In the genomic region with DNA sequence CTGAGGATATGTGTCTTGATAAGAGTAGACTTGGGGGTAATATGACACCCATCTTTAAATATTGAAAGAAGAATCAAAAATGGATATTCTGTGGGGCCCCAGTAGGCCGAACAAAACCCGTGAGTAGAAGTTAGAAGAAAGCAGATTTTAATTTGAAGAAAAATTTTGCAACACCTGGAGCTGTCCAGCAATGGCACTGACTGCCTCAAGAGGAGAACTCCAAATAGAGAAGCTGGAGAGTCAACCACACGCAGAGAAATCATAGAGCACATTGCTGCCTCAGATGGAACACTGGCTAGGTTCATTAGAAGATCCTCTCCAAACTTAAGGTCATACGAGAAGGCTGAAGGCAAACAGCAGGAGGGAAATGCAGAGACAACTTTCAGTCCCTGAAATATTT, we compare ENCODE assay signal across 2 cellular contexts.
A peak's percentile ranks its signal among the peaks of the same experiment; 100 is the strongest.
TF ChIP-seq lines count a peak whose summit lies in the region.

No MANE protein-coding gene starts in this region.

TF ChIP-seq in GM23338, 12 proteins besides CTCF, POLR2A, EP300 and RAD21:
- no peak for TF ChIP-seq EZH2 (IDR thresholded peaks at IDR 0.05; ENCODE audit: low read depth, unreplicated experiment)
- TF ChIP-seq, protein P1, sequence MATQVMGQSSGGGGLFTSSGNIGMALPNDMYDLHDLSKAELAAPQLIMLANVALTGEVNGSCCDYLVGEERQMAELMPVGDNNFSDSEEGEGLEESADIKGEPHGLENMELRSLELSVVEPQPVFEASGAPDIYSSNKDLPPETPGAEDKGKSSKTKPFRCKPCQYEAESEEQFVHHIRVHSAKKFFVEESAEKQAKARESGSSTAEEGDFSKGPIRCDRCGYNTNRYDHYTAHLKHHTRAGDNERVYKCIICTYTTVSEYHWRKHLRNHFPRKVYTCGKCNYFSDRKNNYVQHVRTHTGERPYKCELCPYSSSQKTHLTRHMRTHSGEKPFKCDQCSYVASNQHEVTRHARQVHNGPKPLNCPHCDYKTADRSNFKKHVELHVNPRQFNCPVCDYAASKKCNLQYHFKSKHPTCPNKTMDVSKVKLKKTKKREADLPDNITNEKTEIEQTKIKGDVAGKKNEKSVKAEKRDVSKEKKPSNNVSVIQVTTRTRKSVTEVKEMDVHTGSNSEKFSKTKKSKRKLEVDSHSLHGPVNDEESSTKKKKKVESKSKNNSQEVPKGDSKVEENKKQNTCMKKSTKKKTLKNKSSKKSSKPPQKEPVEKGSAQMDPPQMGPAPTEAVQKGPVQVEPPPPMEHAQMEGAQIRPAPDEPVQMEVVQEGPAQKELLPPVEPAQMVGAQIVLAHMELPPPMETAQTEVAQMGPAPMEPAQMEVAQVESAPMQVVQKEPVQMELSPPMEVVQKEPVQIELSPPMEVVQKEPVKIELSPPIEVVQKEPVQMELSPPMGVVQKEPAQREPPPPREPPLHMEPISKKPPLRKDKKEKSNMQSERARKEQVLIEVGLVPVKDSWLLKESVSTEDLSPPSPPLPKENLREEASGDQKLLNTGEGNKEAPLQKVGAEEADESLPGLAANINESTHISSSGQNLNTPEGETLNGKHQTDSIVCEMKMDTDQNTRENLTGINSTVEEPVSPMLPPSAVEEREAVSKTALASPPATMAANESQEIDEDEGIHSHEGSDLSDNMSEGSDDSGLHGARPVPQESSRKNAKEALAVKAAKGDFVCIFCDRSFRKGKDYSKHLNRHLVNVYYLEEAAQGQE (IDR thresholded peaks at IDR 0.05; ENCODE audit: unreplicated experiment), result peak; percentile 46
TF ChIP-seq in GM23338: peak in this region for 1.

TF ChIP-seq in HepG2, 621 proteins besides CTCF, POLR2A, EP300 and RAD21:
- TF ChIP-seq MIER2 (CRISPR knock-in tag; IDR thresholded peaks at IDR 0.05) (peak; percentile 62; the same call in 1 of the 2 replicates), NR2C2 (CRISPR knock-in tag; IDR thresholded peaks at IDR 0.05; ENCODE audit: borderline replicate concordance) (no peak)
- TF ChIP-seq, protein P1 (IDR thresholded peaks at IDR 0.05; ENCODE audit: borderline replicate concordance in 1 of 2, low read depth in 1 of 2, low read length in 2 of 2), result peak; percentile 11 to 88; a peak in 3 of 4 replicates
